Comparison of ENCODE assay signal across 1 cellular context in the genomic region with DNA sequence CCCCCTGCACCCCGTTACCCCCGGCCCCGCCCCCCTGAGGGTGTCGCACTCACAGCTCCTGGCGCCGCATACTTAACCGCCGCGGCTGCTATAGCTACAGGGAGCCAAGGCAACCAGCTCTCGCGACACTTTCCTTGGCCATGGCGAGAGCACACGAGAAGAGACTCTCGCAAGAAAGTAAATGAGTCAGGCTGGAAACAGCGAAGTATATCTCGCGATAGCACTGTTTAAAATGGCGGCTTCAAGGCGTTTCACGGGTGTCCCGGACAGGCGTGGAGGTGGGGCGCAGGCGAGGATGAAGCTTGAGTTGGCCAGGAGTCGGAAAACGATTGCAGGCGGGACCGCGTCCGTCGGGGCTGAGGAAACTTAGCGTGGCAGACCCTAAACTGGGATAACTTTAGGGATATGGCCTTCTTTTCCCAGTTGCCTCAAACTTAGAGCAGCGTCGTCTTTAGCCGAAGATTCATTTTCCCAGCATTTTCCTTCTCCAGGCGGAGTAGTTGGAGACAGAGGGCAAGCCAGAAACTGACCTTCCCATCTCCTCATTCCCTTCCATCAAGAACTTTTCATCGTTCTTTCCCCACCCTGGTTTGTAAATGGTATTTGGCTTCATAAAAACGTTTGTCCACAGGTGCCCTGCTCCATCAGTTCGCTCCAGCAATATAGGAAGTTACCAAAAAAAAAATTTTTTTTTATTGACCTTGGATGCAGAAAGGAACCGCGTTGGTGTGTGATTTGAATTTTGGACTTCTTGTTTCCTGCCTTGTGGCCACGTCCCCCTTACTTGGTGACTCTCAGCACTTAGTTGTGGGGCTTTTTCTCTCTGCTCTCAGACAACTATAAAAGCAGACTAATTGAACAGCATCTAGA.
TF ChIP-seq lines count a peak whose summit lies in the region.

No MANE protein-coding gene starts in this region.

TF ChIP-seq in K562, 482 proteins besides CTCF, POLR2A, EP300 and RAD21 (continued from another document and continues in another):
- TF ChIP-seq, protein P1, sequence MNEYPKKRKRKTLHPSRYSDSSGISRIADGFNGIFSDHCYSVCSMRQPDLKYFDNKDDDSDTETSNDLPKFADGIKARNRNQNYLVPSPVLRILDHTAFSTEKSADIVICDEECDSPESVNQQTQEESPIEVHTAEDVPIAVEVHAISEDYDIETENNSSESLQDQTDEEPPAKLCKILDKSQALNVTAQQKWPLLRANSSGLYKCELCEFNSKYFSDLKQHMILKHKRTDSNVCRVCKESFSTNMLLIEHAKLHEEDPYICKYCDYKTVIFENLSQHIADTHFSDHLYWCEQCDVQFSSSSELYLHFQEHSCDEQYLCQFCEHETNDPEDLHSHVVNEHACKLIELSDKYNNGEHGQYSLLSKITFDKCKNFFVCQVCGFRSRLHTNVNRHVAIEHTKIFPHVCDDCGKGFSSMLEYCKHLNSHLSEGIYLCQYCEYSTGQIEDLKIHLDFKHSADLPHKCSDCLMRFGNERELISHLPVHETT (CRISPR knock-in tag; conservative IDR thresholded peaks at IDR 0.05 in 1 of 2, IDR thresholded peaks at IDR 0.05 in 1 of 2) = 0 out of 4 replicates have a peak, but pooled peaks of 1 of the 2 experiments have one; percentile 51
- TF ChIP-seq NR2F6 (CRISPR knock-in tag; IDR thresholded peaks at IDR 0.05) = no peak
- TF ChIP-seq RBM14 (IDR thresholded peaks at IDR 0.05; ENCODE audit: borderline replicate concordance, insufficient read depth, low read depth, low read length) = no peak
- TF ChIP-seq TEAD4 (IDR thresholded peaks at IDR 0.05; ENCODE audit: low read length) = peak; percentile 65
- no peak for TF ChIP-seq TEAD4 (CRISPR knock-in tag; IDR thresholded peaks at IDR 0.05; ENCODE audit: borderline replicate concordance)
- TF ChIP-seq ZFP30 (CRISPR knock-in tag; IDR thresholded peaks at IDR 0.05; ENCODE audit: borderline replicate concordance) = no peak
- no peak for TF ChIP-seq IFI16 (CRISPR knock-in tag; IDR thresholded peaks at IDR 0.05)
- peak; percentile 80 for TF ChIP-seq RBM25 (IDR thresholded peaks at IDR 0.05; ENCODE audit: low read depth, low read length, severe bottlenecking)
- TF ChIP-seq, protein P2, sequence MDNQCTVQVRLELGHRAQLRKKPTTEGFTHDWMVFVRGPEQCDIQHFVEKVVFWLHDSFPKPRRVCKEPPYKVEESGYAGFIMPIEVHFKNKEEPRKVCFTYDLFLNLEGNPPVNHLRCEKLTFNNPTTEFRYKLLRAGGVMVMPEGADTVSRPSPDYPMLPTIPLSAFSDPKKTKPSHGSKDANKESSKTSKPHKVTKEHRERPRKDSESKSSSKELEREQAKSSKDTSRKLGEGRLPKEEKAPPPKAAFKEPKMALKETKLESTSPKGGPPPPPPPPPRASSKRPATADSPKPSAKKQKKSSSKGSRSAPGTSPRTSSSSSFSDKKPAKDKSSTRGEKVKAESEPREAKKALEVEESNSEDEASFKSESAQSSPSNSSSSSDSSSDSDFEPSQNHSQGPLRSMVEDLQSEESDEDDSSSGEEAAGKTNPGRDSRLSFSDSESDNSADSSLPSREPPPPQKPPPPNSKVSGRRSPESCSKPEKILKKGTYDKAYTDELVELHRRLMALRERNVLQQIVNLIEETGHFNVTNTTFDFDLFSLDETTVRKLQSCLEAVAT (IDR thresholded peaks at IDR 0.05) = peak in 1 of 2 experiments; percentile 40; a peak in 1 of 4 replicates
- TF ChIP-seq, protein P3, sequence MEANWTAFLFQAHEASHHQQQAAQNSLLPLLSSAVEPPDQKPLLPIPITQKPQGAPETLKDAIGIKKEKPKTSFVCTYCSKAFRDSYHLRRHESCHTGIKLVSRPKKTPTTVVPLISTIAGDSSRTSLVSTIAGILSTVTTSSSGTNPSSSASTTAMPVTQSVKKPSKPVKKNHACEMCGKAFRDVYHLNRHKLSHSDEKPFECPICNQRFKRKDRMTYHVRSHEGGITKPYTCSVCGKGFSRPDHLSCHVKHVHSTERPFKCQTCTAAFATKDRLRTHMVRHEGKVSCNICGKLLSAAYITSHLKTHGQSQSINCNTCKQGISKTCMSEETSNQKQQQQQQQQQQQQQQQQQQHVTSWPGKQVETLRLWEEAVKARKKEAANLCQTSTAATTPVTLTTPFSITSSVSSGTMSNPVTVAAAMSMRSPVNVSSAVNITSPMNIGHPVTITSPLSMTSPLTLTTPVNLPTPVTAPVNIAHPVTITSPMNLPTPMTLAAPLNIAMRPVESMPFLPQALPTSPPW (CRISPR knock-in tag; IDR thresholded peaks at IDR 0.05) = peak; percentile 93
- TF ChIP-seq SRSF9 (IDR thresholded peaks at IDR 0.05; ENCODE audit: borderline replicate concordance, low read depth, low read length) = no peak
- TF ChIP-seq, protein P4, sequence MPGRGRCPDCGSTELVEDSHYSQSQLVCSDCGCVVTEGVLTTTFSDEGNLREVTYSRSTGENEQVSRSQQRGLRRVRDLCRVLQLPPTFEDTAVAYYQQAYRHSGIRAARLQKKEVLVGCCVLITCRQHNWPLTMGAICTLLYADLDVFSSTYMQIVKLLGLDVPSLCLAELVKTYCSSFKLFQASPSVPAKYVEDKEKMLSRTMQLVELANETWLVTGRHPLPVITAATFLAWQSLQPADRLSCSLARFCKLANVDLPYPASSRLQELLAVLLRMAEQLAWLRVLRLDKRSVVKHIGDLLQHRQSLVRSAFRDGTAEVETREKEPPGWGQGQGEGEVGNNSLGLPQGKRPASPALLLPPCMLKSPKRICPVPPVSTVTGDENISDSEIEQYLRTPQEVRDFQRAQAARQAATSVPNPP (IDR thresholded peaks at IDR 0.05; ENCODE audit: borderline replicate concordance, insufficient read depth, insufficient read length) = no peak
- no peak for TF ChIP-seq GATAD2B (IDR thresholded peaks at IDR 0.05; ENCODE audit: borderline replicate concordance)
- TF ChIP-seq MTA1 (IDR thresholded peaks at IDR 0.05; ENCODE audit: borderline replicate concordance) = peak; percentile 85
- TF ChIP-seq ETS2 (tag; IDR thresholded peaks at IDR 0.05; ENCODE audit: borderline replicate concordance, poor library complexity, severe bottlenecking) = no peak
- no peak for TF ChIP-seq ZNF224 (CRISPR knock-in tag; IDR thresholded peaks at IDR 0.05)
- peak; percentile 52 to 86 for TF ChIP-seq FOXK2 (conservative IDR thresholded peaks at IDR 0.05 in 1 of 2, IDR thresholded peaks at IDR 0.05 in 1 of 2; ENCODE audit: low read depth in 2 of 2)
- TF ChIP-seq BCL6 (CRISPR knock-in tag; IDR thresholded peaks at IDR 0.05) = no peak
- no peak for TF ChIP-seq SREBF1 (IDR thresholded peaks at IDR 0.05; ENCODE audit: borderline replicate concordance, low read depth, low read length)
- TF ChIP-seq GATAD2A (IDR thresholded peaks at IDR 0.05) = peak; percentile 94
- peak; percentile 93 for TF ChIP-seq ZFX (CRISPR knock-in tag; IDR thresholded peaks at IDR 0.05)
- TF ChIP-seq RB1 (IDR thresholded peaks at IDR 0.05; ENCODE audit: low read depth) = peak; percentile 30; the same call in 1 of the 2 replicates
- no peak for TF ChIP-seq ZNF124 (CRISPR knock-in tag; IDR thresholded peaks at IDR 0.05)
- TF ChIP-seq CREM (IDR thresholded peaks at IDR 0.05; ENCODE audit: low read depth) = no peak; the same call in 1 of the 2 replicates
- TF ChIP-seq, protein P5, sequence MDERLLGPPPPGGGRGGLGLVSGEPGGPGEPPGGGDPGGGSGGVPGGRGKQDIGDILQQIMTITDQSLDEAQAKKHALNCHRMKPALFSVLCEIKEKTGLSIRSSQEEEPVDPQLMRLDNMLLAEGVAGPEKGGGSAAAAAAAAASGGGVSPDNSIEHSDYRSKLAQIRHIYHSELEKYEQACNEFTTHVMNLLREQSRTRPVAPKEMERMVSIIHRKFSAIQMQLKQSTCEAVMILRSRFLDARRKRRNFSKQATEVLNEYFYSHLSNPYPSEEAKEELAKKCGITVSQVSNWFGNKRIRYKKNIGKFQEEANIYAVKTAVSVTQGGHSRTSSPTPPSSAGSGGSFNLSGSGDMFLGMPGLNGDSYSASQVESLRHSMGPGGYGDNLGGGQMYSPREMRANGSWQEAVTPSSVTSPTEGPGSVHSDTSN (CRISPR knock-in tag; IDR thresholded peaks at IDR 0.05; ENCODE audit: low read depth) = no peak
- TF ChIP-seq, protein P5 (tag; conservative IDR thresholded peaks at IDR 0.05; ENCODE audit: low read depth) = no peak
- TF ChIP-seq, protein P6, sequence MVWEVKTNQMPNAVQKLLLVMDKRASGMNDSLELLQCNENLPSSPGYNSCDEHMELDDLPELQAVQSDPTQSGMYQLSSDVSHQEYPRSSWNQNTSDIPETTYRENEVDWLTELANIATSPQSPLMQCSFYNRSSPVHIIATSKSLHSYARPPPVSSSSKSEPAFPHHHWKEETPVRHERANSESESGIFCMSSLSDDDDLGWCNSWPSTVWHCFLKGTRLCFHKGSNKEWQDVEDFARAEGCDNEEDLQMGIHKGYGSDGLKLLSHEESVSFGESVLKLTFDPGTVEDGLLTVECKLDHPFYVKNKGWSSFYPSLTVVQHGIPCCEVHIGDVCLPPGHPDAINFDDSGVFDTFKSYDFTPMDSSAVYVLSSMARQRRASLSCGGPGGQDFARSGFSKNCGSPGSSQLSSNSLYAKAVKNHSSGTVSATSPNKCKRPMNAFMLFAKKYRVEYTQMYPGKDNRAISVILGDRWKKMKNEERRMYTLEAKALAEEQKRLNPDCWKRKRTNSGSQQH (CRISPR knock-in tag; IDR thresholded peaks at IDR 0.05) = 0 out of 2 replicates have a peak, but pooled peaks have one; percentile 31
- TF ChIP-seq ZNF121 (CRISPR knock-in tag; conservative IDR thresholded peaks at IDR 0.05) = no peak
- no peak for TF ChIP-seq TCFL5 (CRISPR knock-in tag; conservative IDR thresholded peaks at IDR 0.05)
- TF ChIP-seq MTF1 (CRISPR knock-in tag; IDR thresholded peaks at IDR 0.05; ENCODE audit: borderline replicate concordance) = no peak
- TF ChIP-seq MTA3 (IDR thresholded peaks at IDR 0.05; ENCODE audit: borderline replicate concordance) = peak; percentile 82
- TF ChIP-seq HSF4 (CRISPR knock-in tag; IDR thresholded peaks at IDR 0.05; ENCODE audit: borderline replicate concordance) = no peak
- TF ChIP-seq, protein P7, sequence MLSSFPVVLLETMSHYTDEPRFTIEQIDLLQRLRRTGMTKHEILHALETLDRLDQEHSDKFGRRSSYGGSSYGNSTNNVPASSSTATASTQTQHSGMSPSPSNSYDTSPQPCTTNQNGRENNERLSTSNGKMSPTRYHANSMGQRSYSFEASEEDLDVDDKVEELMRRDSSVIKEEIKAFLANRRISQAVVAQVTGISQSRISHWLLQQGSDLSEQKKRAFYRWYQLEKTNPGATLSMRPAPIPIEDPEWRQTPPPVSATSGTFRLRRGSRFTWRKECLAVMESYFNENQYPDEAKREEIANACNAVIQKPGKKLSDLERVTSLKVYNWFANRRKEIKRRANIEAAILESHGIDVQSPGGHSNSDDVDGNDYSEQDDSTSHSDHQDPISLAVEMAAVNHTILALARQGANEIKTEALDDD (IDR thresholded peaks at IDR 0.05) = peak; percentile 35; the same call in 1 of the 2 replicates
- TF ChIP-seq POLR3G (IDR thresholded peaks at IDR 0.05; ENCODE audit: extremely low read depth, insufficient read length, insufficient replicate concordance) = no peak
- peak; percentile 97 for TF ChIP-seq PHF8 (IDR thresholded peaks at IDR 0.05; ENCODE audit: borderline replicate concordance, low read length)
- TF ChIP-seq C11orf30 (IDR thresholded peaks at IDR 0.05; ENCODE audit: low read depth) = peak; percentile 93
- no peak for TF ChIP-seq ZNF174 (CRISPR knock-in tag; IDR thresholded peaks at IDR 0.05)
- TF ChIP-seq ZNF3 (CRISPR knock-in tag; IDR thresholded peaks at IDR 0.05) = no peak
- TF ChIP-seq, protein P8, sequence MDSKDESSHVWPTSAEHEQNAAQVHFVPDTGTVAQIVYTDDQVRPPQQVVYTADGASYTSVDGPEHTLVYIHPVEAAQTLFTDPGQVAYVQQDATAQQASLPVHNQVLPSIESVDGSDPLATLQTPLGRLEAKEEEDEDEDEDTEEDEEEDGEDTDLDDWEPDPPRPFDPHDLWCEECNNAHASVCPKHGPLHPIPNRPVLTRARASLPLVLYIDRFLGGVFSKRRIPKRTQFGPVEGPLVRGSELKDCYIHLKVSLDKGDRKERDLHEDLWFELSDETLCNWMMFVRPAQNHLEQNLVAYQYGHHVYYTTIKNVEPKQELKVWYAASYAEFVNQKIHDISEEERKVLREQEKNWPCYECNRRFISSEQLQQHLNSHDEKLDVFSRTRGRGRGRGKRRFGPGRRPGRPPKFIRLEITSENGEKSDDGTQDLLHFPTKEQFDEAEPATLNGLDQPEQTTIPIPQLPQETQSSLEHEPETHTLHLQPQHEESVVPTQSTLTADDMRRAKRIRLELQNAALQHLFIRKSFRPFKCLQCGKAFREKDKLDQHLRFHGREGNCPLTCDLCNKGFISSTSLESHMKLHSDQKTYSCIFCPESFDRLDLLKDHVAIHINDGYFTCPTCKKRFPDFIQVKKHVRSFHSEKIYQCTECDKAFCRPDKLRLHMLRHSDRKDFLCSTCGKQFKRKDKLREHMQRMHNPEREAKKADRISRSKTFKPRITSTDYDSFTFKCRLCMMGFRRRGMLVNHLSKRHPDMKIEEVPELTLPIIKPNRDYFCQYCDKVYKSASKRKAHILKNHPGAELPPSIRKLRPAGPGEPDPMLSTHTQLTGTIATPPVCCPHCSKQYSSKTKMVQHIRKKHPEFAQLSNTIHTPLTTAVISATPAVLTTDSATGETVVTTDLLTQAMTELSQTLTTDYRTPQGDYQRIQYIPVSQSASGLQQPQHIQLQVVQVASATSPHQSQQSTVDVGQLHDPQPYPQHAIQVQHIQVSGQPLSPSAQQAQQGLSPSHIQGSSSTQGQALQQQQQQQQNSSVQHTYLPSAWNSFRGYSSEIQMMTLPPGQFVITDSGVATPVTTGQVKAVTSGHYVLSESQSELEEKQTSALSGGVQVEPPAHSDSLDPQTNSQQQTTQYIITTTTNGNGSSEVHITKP (IDR thresholded peaks at IDR 0.05; ENCODE audit: partially characterized antibody) = no peak
- no peak for TF ChIP-seq ZNF668 (CRISPR knock-in tag; IDR thresholded peaks at IDR 0.05)
- TF ChIP-seq, protein P9, sequence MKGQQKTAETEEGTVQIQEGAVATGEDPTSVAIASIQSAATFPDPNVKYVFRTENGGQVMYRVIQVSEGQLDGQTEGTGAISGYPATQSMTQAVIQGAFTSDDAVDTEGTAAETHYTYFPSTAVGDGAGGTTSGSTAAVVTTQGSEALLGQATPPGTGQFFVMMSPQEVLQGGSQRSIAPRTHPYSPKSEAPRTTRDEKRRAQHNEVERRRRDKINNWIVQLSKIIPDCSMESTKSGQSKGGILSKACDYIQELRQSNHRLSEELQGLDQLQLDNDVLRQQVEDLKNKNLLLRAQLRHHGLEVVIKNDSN (CRISPR knock-in tag; IDR thresholded peaks at IDR 0.05) = no peak; the same call in 1 of the 2 replicates
- TF ChIP-seq, protein P10, sequence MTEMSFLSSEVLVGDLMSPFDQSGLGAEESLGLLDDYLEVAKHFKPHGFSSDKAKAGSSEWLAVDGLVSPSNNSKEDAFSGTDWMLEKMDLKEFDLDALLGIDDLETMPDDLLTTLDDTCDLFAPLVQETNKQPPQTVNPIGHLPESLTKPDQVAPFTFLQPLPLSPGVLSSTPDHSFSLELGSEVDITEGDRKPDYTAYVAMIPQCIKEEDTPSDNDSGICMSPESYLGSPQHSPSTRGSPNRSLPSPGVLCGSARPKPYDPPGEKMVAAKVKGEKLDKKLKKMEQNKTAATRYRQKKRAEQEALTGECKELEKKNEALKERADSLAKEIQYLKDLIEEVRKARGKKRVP (CRISPR knock-in tag; IDR thresholded peaks at IDR 0.05) = 0 out of 2 replicates have a peak, but pooled peaks have one; percentile 32
